Comparison of ENCODE assay signal across 29 cellular contexts in genomic region chr9:13461588-13461987, GRCh38.
"Had no signal": no experiment of that assay in that cellular context is flagged by ENCODE, and none has a peak within 500 bp of the region (broad histone marks: within the 10 kb centered on the region; RNA-seq: fewer than 3 reads in every experiment).

No MANE protein-coding gene starts in this region.

- H3K27me3 Mint-ChIP-seq: activated CD4-positive, alpha-beta T cell treated with anti-CD3 and anti-CD28 coated beads, Interleukin-2, amount 10 ng/mL, durations not matched to agents 24 days and 14 days; activated CD8-positive, alpha-beta memory T cell treated with anti-CD3 and anti-CD28 coated beads, Interleukin-2, amount 10 ng/mL, durations not matched to agents 7 days and 5 days; activated naive CD8-positive, alpha-beta T cell treated with anti-CD3 and anti-CD28 coated beads, Interleukin-2, amount 50 U/mL, for 24 hours; activated T-cell treated with anti-CD3 and anti-CD28 coated beads, Interleukin-2, amount 50 U/mL, for 24 hours had no signal

- H3K9me3 Mint-ChIP-seq: activated CD4-positive, alpha-beta T cell treated with anti-CD3 and anti-CD28 coated beads, Interleukin-2, amount 10 ng/mL, durations not matched to agents 24 days and 14 days had no signal

- H3K27me3 ChIP-seq: ascending aorta, body of pancreas, Peyer's patch, SJSA1 had no signal

- H3K9me3 ChIP-seq: ascending aorta, body of pancreas, Peyer's patch, SJSA1 had no signal

- H3K4me3 ChIP-seq: ascending aorta, body of pancreas, K562, Peyer's patch, SJSA1 had no signal

- H3K36me3 ChIP-seq: ascending aorta, Peyer's patch, SJSA1 had no signal

- ATAC-seq: activated CD8-positive, alpha-beta memory T cell treated with anti-CD3 and anti-CD28 coated beads, Interleukin-2, amount 10 ng/mL, durations not matched to agents 7 days and 5 days; activated naive CD4-positive, alpha-beta T cell treated with anti-CD3 and anti-CD28 coated beads, Interleukin-2, amount 50 U/mL, for 72 hours; activated naive CD8-positive, alpha-beta T cell treated with anti-CD3 and anti-CD28 coated beads, Interleukin-2, amount 50 U/mL, for 24 hours; body of pancreas; K562; SK-N-SH treated with all-trans-retinoic acid at 6 μM for 48 hours; WTC11 had no signal

- H3K4me1 Mint-ChIP-seq: activated CD4-positive, alpha-beta T cell treated with anti-CD3 and anti-CD28 coated beads, Interleukin-2, amount 10 ng/mL, durations not matched to agents 24 days and 14 days; activated CD8-positive, alpha-beta memory T cell treated with anti-CD3 and anti-CD28 coated beads, Interleukin-2, amount 10 ng/mL, durations not matched to agents 7 days and 5 days; activated naive CD8-positive, alpha-beta T cell treated with anti-CD3 and anti-CD28 coated beads, Interleukin-2, amount 50 U/mL, for 24 hours; WTC11 had no signal

- H3K36me3 Mint-ChIP-seq: activated CD8-positive, alpha-beta memory T cell treated with anti-CD3 and anti-CD28 coated beads, Interleukin-2, amount 10 ng/mL, durations not matched to agents 7 days and 5 days; WTC11 had no signal

- H3K27ac ChIP-seq: ascending aorta, body of pancreas, Peyer's patch, RWPE1, SJSA1 had no signal

- H3K27ac Mint-ChIP-seq: activated CD4-positive, alpha-beta T cell treated with anti-CD3 and anti-CD28 coated beads, Interleukin-2, amount 10 ng/mL, durations not matched to agents 24 days and 14 days; activated CD8-positive, alpha-beta memory T cell treated with anti-CD3 and anti-CD28 coated beads, Interleukin-2, amount 10 ng/mL, durations not matched to agents 7 days and 5 days; activated naive CD4-positive, alpha-beta T cell treated with anti-CD3 and anti-CD28 coated beads, Interleukin-2, amount 50 U/mL, for 72 hours; activated naive CD8-positive, alpha-beta T cell treated with anti-CD3 and anti-CD28 coated beads, Interleukin-2, amount 50 U/mL, for 24 hours; activated T-cell treated with anti-CD3 and anti-CD28 coated beads, Interleukin-2, amount 50 U/mL, for 24 hours; T-helper 1 cell treated with Interleukin-12 subunit alpha and Interleukin-12 subunit beta and Interleukin-4 antibody, amounts not matched to agents 30 μg/mL and 1 μg/mL, for 36 hours; WTC11 had no signal

- H3K4me3 Mint-ChIP-seq: activated CD4-positive, alpha-beta T cell treated with anti-CD3 and anti-CD28 coated beads, Interleukin-2, amount 10 ng/mL, durations not matched to agents 24 days and 14 days; activated CD8-positive, alpha-beta memory T cell treated with anti-CD3 and anti-CD28 coated beads, Interleukin-2, amount 10 ng/mL, durations not matched to agents 7 days and 5 days; activated naive CD8-positive, alpha-beta T cell treated with anti-CD3 and anti-CD28 coated beads, Interleukin-2, amount 50 U/mL, for 24 hours; activated T-cell treated with anti-CD3 and anti-CD28 coated beads, Interleukin-2, amount 50 U/mL, for 24 hours; T-helper 1 cell treated with Interleukin-12 subunit alpha and Interleukin-12 subunit beta and Interleukin-4 antibody, amounts not matched to agents 30 μg/mL and 1 μg/mL, for 36 hours; WTC11 had no signal

- H3K4me1 ChIP-seq: body of pancreas, Peyer's patch, SJSA1 had no signal

- DNase-seq: activated CD4-positive, alpha-beta T cell treated with anti-CD3 and anti-CD28 coated beads, Interleukin-2, amount 10 ng/mL, durations not matched to agents 24 days and 14 days; activated CD4-positive, alpha-beta T cell treated with anti-CD3 and anti-CD28 coated beads, Interleukin-2, amount 50 U/mL, for 48 hours; activated CD4-positive, CD25-positive, alpha-beta regulatory T cell treated with anti-CD3 and anti-CD28 coated beads, Interleukin-2, amount 50 U/mL, for 72 hours; activated CD8-positive, alpha-beta memory T cell treated with anti-CD3 and anti-CD28 coated beads, Interleukin-2, amount 10 ng/mL, durations not matched to agents 7 days and 5 days; activated effector memory CD4-positive, alpha-beta T cell treated with anti-CD3 and anti-CD28 coated beads, Interleukin-2, amount 50 U/mL, for 16 hours; activated naive CD4-positive, alpha-beta T cell treated with Interleukin-2 at 50 U/mL for 16 hours; activated naive CD8-positive, alpha-beta T cell treated with anti-CD3 and anti-CD28 coated beads, Interleukin-2, amount 50 U/mL, for 24 hours; activated T-cell treated with anti-CD3 and anti-CD28 coated beads, Interleukin-2, amount 50 U/mL, for 24 hours; amniotic stem cell; body of pancreas; central memory CD4-positive, alpha-beta T cell; Karpas-422; MM.1S; NCI-H1105; NCI-H1436; NCI-H187 treated with DMSO at 0.1 percent for 48 hours; NCI-H2081 treated with DMSO at 0.1 percent for 48 hours; NCI-H526; Peyer's patch; SHP77; T-helper 9 cell had no signal
